1 cellular context compared by ENCODE assay signal in the genomic region with DNA sequence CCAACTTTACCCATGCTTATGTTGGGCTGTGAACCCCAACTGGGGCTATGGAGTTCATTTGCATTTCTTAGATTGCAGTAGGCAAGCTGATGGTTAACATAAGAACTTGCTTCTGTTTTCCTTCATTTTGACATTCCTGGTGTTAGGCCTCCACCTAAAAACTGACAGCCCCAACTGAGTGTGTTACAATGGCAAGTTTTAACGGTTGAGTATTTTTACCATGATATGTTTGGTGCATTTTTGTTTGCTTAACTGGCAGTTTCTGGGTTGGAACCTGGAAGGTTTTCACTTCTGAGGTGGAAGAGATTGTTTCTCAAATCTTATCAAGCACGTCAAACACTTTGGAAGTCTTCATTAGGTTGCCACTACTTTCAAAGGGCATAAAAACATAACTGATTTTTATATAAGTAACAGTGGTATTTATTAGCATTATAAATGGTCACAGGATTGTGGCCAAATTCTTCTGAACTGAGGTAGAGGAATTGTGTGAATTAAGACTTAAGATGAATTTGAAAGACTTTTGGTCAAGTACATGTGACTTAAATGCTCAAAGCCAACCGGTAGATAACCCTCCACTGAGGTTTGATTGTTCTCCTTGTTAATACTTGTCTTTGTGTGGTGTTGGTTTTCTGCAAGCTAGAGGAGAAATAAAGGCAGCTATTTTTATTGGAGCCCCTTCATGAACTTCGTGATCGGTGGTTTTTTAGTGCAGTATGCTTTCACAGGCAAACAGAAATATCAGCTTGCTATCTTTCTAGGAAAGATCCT.
A peak's percentile ranks its signal among the peaks of the same experiment; 100 is the strongest.
TF ChIP-seq lines count a peak whose summit lies in the region.

No MANE protein-coding gene starts in this region.

TF ChIP-seq in GM12878, 131 proteins besides CTCF, POLR2A, EP300 and RAD21:
- TF ChIP-seq POLR2AphosphoS5 (IDR thresholded peaks at IDR 0.05; ENCODE audit: low read length) (no peak), BMI1 (IDR thresholded peaks at IDR 0.05; ENCODE audit: borderline replicate concordance) (peak; percentile 20; the same call in 1 of the 2 replicates)
